ENCODE assay signal across 6 cellular contexts in genomic region chr3:122349171-122349570, GRCh38. TPM values are rescaled to one million over a fixed set of nuclear protein-coding genes. Genes with fewer than 3 reads are reported as not detected.
"Had no signal": no experiment of that assay in that cellular context is flagged by ENCODE, and none has a peak within 500 bp of the region (broad histone marks: within the 10 kb centered on the region; RNA-seq: fewer than 3 reads in every experiment).

No MANE protein-coding gene starts in this region.

- H3K4me3 ChIP-seq: GM23338 had no signal

- DNase-seq: H9, HCEC 1CT had no signal

- ATAC-seq: GM23338 had no signal

- H3K4me2 ChIP-seq: GM23338 had no signal

- H2AFZ ChIP-seq: GM23338 had no signal

RNA-seq across cellular contexts. Expression of gene CSTA, which starts 24.1 kb away (rescaled TPM):
- total RNA-seq: GM23338, H1, H9, HT-29 had no signal
- polyA plus RNA-seq: H1, IgD-negative memory B cell had no signal
